ENCODE assay signal across 11 cellular contexts in the genomic region with DNA sequence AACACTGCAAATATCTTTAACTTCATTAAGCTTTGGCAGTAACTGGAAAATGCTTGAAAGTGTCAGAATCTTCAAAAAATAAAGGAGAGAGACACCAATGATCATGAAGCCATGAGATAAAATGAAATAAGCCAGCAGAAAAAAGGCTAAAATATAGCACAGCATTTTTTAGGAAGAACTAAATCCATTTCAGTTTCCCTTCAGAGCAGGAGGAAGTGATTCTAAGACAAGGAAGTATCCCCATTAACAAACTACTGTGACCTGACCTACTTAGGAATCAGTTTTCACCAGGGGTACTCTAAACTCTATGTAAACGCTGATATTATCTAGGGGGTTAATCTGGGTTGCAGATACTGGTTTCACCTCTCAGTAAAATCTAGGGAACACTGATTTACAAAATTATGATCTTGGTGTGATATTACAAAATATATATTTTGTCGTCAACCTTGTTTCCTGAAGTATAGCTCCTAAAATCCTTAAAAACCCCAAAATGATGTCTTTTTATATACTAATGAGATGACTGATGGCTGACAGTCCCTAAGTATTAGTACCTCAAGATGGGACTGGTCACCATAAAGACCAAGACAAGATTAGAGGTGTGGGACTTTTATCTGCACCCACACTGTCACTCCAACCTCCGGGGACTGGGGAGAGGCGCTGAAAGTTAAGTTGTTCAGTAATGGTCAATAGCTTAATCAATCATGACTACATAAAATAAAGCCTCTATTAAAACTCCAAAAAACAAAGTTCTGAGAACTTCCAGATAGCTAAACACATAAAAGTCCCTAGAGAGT. TPM values are rescaled to one million over a fixed set of nuclear protein-coding genes. Genes with fewer than 3 reads are reported as not detected.
A peak's percentile ranks its signal among the peaks of the same experiment; 100 is the strongest.
DNase-seq lines count a peak whose midpoint lies in the region; ATAC-seq and TF ChIP-seq lines count a peak whose summit lies in the region.
"Had no signal": no experiment of that assay in that cellular context is flagged by ENCODE, and none has a peak within 500 bp of the region (broad histone marks: within the 10 kb centered on the region; RNA-seq: fewer than 3 reads in every experiment).

No MANE protein-coding gene starts in this region.

- no peak overlapping the region for H2AFZ ChIP-seq in OCI-LY1 (ENCODE audit: low read length)

- H3K4me1 ChIP-seq in OCI-LY1 (ENCODE audit: insufficient read depth, low read length, severe bottlenecking) = peaks cover 34% of the 10 kb centered on the region
- H3K4me1 ChIP-seq in colonic mucosa = peaks cover 6% of the 10 kb centered on the region
- peaks cover 0 to 34% (median 27%) of the 10 kb centered on the region in 4 donors for H3K4me1 ChIP-seq in sigmoid colon

- no peaks in the 10 kb centered on the region for H3K9me2 ChIP-seq in OCI-LY1 (ENCODE audit: low read depth, low read length)

- no peak overlapping the region for H3K9ac ChIP-seq in OCI-LY1 (ENCODE audit: low read length)
- H3K9ac ChIP-seq in colonic mucosa (ENCODE audit: low read depth in 2 of 2, low read length in 2 of 2) = no peak overlapping the region

- TF ChIP-seq POLR2A in sigmoid colon (IDR thresholded peaks at IDR 0.05) = no peak

- H4K20me1 ChIP-seq in OCI-LY1 (ENCODE audit: insufficient read depth, low read length) = no peaks in the 10 kb centered on the region

- no peak overlapping the region for H3K4me3 ChIP-seq in OCI-LY1 (ENCODE audit: low read depth, low read length, poor library complexity, severe bottlenecking)
- H3K4me3 ChIP-seq in colonic mucosa = no peak overlapping the region
- no peak overlapping the region for H3K4me3 ChIP-seq in sigmoid colon

- no peak for TF ChIP-seq EP300 in sigmoid colon (IDR thresholded peaks at IDR 0.05)

- H3K9me3 ChIP-seq in OCI-LY1 (ENCODE audit: low read length) (no peaks in the 10 kb centered on the region), colonic mucosa (no peaks in the 10 kb centered on the region), sigmoid colon (no peaks in the 10 kb centered on the region)

- H3K36me3 ChIP-seq in OCI-LY1 (ENCODE audit: insufficient read depth, low read length) (no peaks in the 10 kb centered on the region), colonic mucosa (no peaks in the 10 kb centered on the region), sigmoid colon (no peaks in the 10 kb centered on the region)

- H3K4me2 ChIP-seq in OCI-LY1 (ENCODE audit: low read length) = peak overlapping the region; percentile 15; the same call in 1 of the 2 replicates

- 67 to 70% methylated on average over 4 of the region's 4 CpGs for WGBS in sigmoid colon, 2 donors

- H3K79me2 ChIP-seq in OCI-LY1 (ENCODE audit: insufficient read depth, low read length) = no peaks in the 10 kb centered on the region

- intact Hi-C loops in colonic mucosa (cut with DNase I) = no loop called here
- intact Hi-C loops in sigmoid colon (cut with DNase I) = no loop called here

- H3K27me3 ChIP-seq in OCI-LY1 (ENCODE audit: insufficient read depth, low read length) = peaks cover 3% of the 10 kb centered on the region; the same call in 1 of the 2 replicates
- no peaks in the 10 kb centered on the region for H3K27me3 ChIP-seq in colonic mucosa
- H3K27me3 ChIP-seq in sigmoid colon = no peaks in the 10 kb centered on the region

- DNase-seq in NOMO-1 treated with DMSO at 0.1 percent for 48 hours (lab: John Stamatoyannopoulos, UW; ENCODE audit: unreplicated experiment) (peak; percentile 71), NOMO-1 treated with dmso at 0.1 percent for 144 hours (lab: John Stamatoyannopoulos, UW; ENCODE audit: unreplicated experiment) (no peak), colonic mucosa (no peak), sigmoid colon (no peak), iPS-NIHi11 (ENCODE audit: low spot score) (no peak)
- DNase-seq: erythroblast, NCI-H82 had no signal

- ATAC-seq in GM19452 (IDR thresholded peaks at IDR 0.05; ENCODE audit: unreplicated experiment) = no peak
- ATAC-seq in GM18870 (IDR thresholded peaks at IDR 0.05; ENCODE audit: unreplicated experiment) = no peak

- TF ChIP-seq CTCF in OCI-LY1 (IDR thresholded peaks at IDR 0.05; ENCODE audit: low read length) = no peak
- TF ChIP-seq CTCF in colonic mucosa (IDR thresholded peaks at IDR 0.05) = no peak
- TF ChIP-seq CTCF in sigmoid colon (IDR thresholded peaks at IDR 0.05) = no peak

- H3K27ac ChIP-seq in OCI-LY1 (ENCODE audit: low read depth, low read length, poor library complexity, severe bottlenecking) (peak overlapping the region; percentile 32), colonic mucosa (peak overlapping the region; percentile 57), sigmoid colon (peak overlapping the region; percentile 94 to 99 (median 96))
- H3K27ac ChIP-seq: 22Rv1 had no signal

- no peaks in the 10 kb centered on the region for H3F3A ChIP-seq in OCI-LY1 (ENCODE audit: insufficient read depth, low read length)

RNA-seq across cellular contexts. Expression of gene FNBP1, which starts 2.9 kb away (rescaled TPM):
- total RNA-seq in colonic mucosa (10 to 100 TPM; 24.7 to 55.5 TPM), sigmoid colon (100 to 1,000 TPM in 3 of 4 donors, 10 to 100 TPM in 1; 92.8 to 172 (median 104) TPM)
- 10 to 100 TPM; 12.5 to 39.0 (median 13.2) TPM for polyA plus RNA-seq in sigmoid colon

RNA-seq across cellular contexts. Expression of gene GPR107, which starts 7.9 kb away (rescaled TPM):
- total RNA-seq in colonic mucosa = 10 to 100 TPM; 42.2 to 51.2 TPM
- total RNA-seq in sigmoid colon = 10 to 100 TPM; 18.9 to 27.7 (median 21.6) TPM
- 10 to 100 TPM in 1 of 3 donors, 1 to 10 TPM in 2; 3.6 to 34.1 (median 3.7) TPM for polyA plus RNA-seq in sigmoid colon

Comparison
In these comparisons a context has a peak if more than half of its experiments do, and no peak if none do; other contexts are left out.
1. H3K27ac ChIP-seq: peak in every context shown above with its lines; median percentile 96 in sigmoid colon; 57 in colonic mucosa; 32 in OCI-LY1.